ENCODE assay signal across 20 cellular contexts in the genomic region with DNA sequence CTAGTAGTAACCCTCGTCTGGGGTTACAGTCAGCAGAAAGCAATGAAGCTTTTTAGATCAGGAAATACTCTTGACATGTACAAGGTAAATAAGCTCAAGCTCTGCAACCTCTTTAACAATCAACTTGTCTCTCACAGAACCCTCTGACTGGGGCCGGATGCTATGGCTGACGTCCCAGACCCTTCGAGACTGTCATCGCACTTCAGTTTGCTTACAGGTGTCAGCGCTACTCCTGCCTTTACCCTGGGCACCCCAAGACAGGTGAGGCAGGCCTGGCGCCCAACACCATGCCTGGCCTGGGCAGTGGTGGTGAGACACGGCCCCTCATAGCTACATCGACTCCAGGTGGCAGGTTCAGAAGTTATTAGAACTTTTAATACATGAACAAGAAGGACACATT.
"Had no signal": no experiment of that assay in that cellular context is flagged by ENCODE, and none has a peak within 500 bp of the region (broad histone marks: within the 10 kb centered on the region; RNA-seq: fewer than 3 reads in every experiment).

No MANE protein-coding gene starts in this region.

- DNase-seq: activated CD4-positive, alpha-beta T cell treated with anti-CD3 and anti-CD28 coated beads, Interleukin-2, amount 10 ng/mL, durations not matched to agents 7 days and 5 days; activated CD8-positive, alpha-beta T cell treated with anti-CD3 and anti-CD28 coated beads, Interleukin-2, amount 10 ng/mL, durations not matched to agents 7 days and 5 days; activated naive CD4-positive, alpha-beta T cell treated with anti-CD3 and anti-CD28 coated beads, Interleukin-2, amount 10 ng/mL, durations not matched to agents 7 days and 5 days; activated naive CD8-positive, alpha-beta T cell treated with anti-CD3 and anti-CD28 coated beads, Interleukin-2, amount 50 U/mL, for 24 hours; activated T-cell treated with anti-CD3 and anti-CD28 coated beads, Interleukin-2, amount 50 U/mL, for 4 hours; aorta; brain microvascular endothelial cell; central memory CD4-positive, alpha-beta T cell; endodermal cell; foreskin keratinocyte; glutamatergic neuron; hypothalamus; islet precursor cell; natural killer cell; nucleus accumbens; trophoblast cell had no signal

- H3K4me3 ChIP-seq: skin epidermis, suprapubic skin had no signal

- H3K27me3 ChIP-seq: brain microvascular endothelial cell, foreskin keratinocyte, suprapubic skin had no signal

- H3K9me3 ChIP-seq: suprapubic skin had no signal

- H3K27ac ChIP-seq: brain microvascular endothelial cell, foreskin keratinocyte, suprapubic skin had no signal

- ATAC-seq: activated CD4-positive, CD25-positive, alpha-beta regulatory T cell treated with anti-CD3 and anti-CD28 coated beads, Interleukin-2, amount 50 U/mL, for 24 hours; activated CD8-positive, alpha-beta T cell treated with anti-CD3 and anti-CD28 coated beads, Interleukin-2, amount 10 ng/mL, durations not matched to agents 7 days and 5 days; activated naive CD8-positive, alpha-beta T cell treated with anti-CD3 and anti-CD28 coated beads, Interleukin-2, amount 50 U/mL, for 24 hours; activated T-cell treated with anti-CD3 and anti-CD28 coated beads, Interleukin-2, amount 50 U/mL, for 4 hours; foreskin keratinocyte; left lobe of liver; natural killer cell had no signal
